ENCODE assay signal across 11 cellular contexts in the genomic region with DNA sequence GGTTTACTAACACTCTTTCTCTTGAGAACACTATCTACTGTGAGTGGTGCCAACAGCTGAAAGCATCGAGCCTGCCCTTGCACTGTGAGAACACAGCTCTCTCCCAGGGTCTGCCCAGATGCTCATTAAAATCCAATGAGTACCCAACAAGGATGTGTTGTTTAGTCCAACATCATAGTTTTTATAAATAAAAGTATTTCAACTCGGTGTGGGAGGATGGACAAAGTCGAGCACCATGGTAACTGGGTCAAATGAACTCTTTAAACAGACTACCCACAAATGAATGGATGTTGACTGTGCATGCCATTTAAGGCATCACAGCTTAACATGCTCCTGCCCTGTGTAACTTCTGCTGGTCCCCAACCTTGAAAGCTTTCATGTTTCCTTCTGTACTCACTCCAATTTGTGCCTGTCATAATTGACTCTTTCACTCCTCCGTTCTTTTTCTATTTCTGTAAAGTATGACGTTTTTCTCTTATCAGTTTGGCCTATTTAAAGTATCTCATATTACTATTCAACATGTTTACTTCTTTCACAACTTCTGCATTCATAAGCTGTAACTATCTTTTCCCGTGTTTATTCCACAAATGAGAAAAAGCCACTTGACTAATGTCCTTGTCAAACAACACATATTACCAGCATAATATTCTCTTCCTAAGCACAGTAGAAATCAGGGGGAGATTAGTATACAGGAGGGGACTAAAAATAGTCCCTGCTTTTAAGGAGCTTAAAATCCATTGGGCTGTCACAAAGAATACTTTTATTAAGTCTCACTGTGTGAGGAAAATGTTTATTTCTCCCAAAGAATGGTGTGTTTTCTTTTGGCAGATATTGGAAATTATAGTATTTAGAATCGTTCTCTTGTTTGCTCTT.
DNase-seq lines count a peak whose midpoint lies in the region; FAIRE-seq and TF ChIP-seq lines count a peak whose summit lies in the region.
"Had no signal": no experiment of that assay in that cellular context is flagged by ENCODE, and none has a peak within 500 bp of the region (broad histone marks: within the 10 kb centered on the region; RNA-seq: fewer than 3 reads in every experiment).

No MANE protein-coding gene starts in this region.

- H3K4me1 ChIP-seq in HUES6 (ENCODE audit: control insufficient read depth, insufficient read depth, low read length), result peaks cover 17% of the 10 kb centered on the region
- H3K4me1 ChIP-seq in astrocyte (ENCODE audit: insufficient read depth, low read length), result peaks cover 18% of the 10 kb centered on the region
- H3K4me1 ChIP-seq in hepatocyte (ENCODE audit: insufficient read depth), result peaks cover 12% of the 10 kb centered on the region

- peak; percentile 61 for DNase-seq in astrocyte (ENCODE audit: low read depth)
- DNase-seq in hepatocyte (ENCODE audit: low spot score), result peak; percentile 41
- DNase-seq in putamen (ENCODE audit: low spot score), result peak; percentile 51
- no peak for DNase-seq in HT-29 (ENCODE audit: low spot score)
- no peak for DNase-seq in MCF 10A (ENCODE audit: unreplicated experiment)
- no peak for DNase-seq in NCI-H524 treated with DMSO at 0.1 percent for 48 hours (lab: John Stamatoyannopoulos, UW)
- no peak for DNase-seq in osteocyte (ENCODE audit: extremely low spot score, unreplicated experiment)
- DNase-seq: NCI-H1105 treated with DMSO at 0.1 percent for 48 hours had no signal

- H3K4me2 ChIP-seq in astrocyte (ENCODE audit: low read length), result peak overlapping the region; percentile 60
- peak overlapping the region; percentile 26 for H3K4me2 ChIP-seq in hepatocyte

- no peaks in the 10 kb centered on the region for H3K9me3 ChIP-seq in HUES6 (ENCODE audit: control insufficient read depth, insufficient read depth, low read depth, low read length)
- no peaks in the 10 kb centered on the region for H3K9me3 ChIP-seq in astrocyte (ENCODE audit: insufficient read depth, low read depth, low read length)
- no peaks in the 10 kb centered on the region for H3K9me3 ChIP-seq in hepatocyte (ENCODE audit: low read depth)

- H3K4me3 ChIP-seq in HUES6 (ENCODE audit: low read depth, low read length), result no peak overlapping the region
- peak overlapping the region; percentile 7 for H3K4me3 ChIP-seq in astrocyte (ENCODE audit: insufficient read depth, low read depth, low read length)
- no peak overlapping the region for H3K4me3 ChIP-seq in hepatocyte

- no peaks in the 10 kb centered on the region for H3K9me2 ChIP-seq in hepatocyte (replicated peaks; ENCODE audit: insufficient read depth)

- H3K27me3 Mint-ChIP-seq in astrocyte (ENCODE audit: low read depth, unreplicated experiment), result no peaks in the 10 kb centered on the region
- H3K27me3 Mint-ChIP-seq in MCF 10A (ENCODE audit: insufficient read depth, unreplicated experiment), result no peaks in the 10 kb centered on the region
- no peaks in the 10 kb centered on the region for H3K27me3 Mint-ChIP-seq in osteocyte (ENCODE audit: unreplicated experiment)
- H3K27me3 Mint-ChIP-seq: stimulated activated naive CD8-positive, alpha-beta T cell treated with anti-CD3 and anti-CD28 coated beads, Interleukin-15, Interleukin-2, amounts not matched to agents 100 ng/mL and 50 ng/mL, for 24 hours had no signal

- TF ChIP-seq CTCF in astrocyte (IDR thresholded peaks at IDR 0.05; ENCODE audit: insufficient read depth, low read depth, low read length) (no peak), hepatocyte (IDR thresholded peaks at IDR 0.05; ENCODE audit: poor library complexity) (no peak), MCF 10A (IDR thresholded peaks at IDR 0.05; ENCODE audit: unreplicated experiment) (no peak), osteocyte (IDR thresholded peaks at IDR 0.05) (no peak)

- H3K4me3 Mint-ChIP-seq in astrocyte (ENCODE audit: unreplicated experiment), result no peak overlapping the region
- H3K4me3 Mint-ChIP-seq in MCF 10A (ENCODE audit: unreplicated experiment), result no peak overlapping the region
- H3K4me3 Mint-ChIP-seq in osteocyte (ENCODE audit: unreplicated experiment), result no peak overlapping the region
- H3K4me3 Mint-ChIP-seq: stimulated activated naive CD8-positive, alpha-beta T cell treated with anti-CD3 and anti-CD28 coated beads, Interleukin-15, Interleukin-2, amounts not matched to agents 100 ng/mL and 50 ng/mL, for 24 hours had no signal

- H3K4me1 Mint-ChIP-seq in astrocyte (ENCODE audit: low read depth, unreplicated experiment), result peaks cover 26% of the 10 kb centered on the region
- H3K4me1 Mint-ChIP-seq in MCF 10A (ENCODE audit: insufficient read depth, unreplicated experiment), result peaks cover 6% of the 10 kb centered on the region
- peaks cover 17% of the 10 kb centered on the region for H3K4me1 Mint-ChIP-seq in osteocyte (ENCODE audit: unreplicated experiment)

- H4K20me1 ChIP-seq in astrocyte (ENCODE audit: insufficient read depth, low read length) (no peaks in the 10 kb centered on the region), hepatocyte (ENCODE audit: insufficient read depth, poor library complexity, severe bottlenecking) (no peaks in the 10 kb centered on the region)

- H3K27ac ChIP-seq in HUES6 (ENCODE audit: low read depth, low read length) (0 out of 2 replicates have a peak overlapping the region, but pooled peaks have one; percentile 18), astrocyte (ENCODE audit: low read depth, low read length) (peak overlapping the region; percentile 67), hepatocyte (peak overlapping the region; percentile 36)

- H3K79me2 ChIP-seq in astrocyte (ENCODE audit: insufficient read depth, low read length) (no peaks in the 10 kb centered on the region), hepatocyte (no peaks in the 10 kb centered on the region)

- FAIRE-seq in astrocyte (lab: Jason Lieb, UNC), result no peak

- BruUV-seq in MCF 10A (replicated peaks; lab: Mats Ljungman, UMichigan), result no TSS peak

- H3K9me3 Mint-ChIP-seq in astrocyte (ENCODE audit: unreplicated experiment), result no peaks in the 10 kb centered on the region
- H3K9me3 Mint-ChIP-seq in MCF 10A (ENCODE audit: unreplicated experiment), result no peaks in the 10 kb centered on the region
- H3K9me3 Mint-ChIP-seq in osteocyte (ENCODE audit: unreplicated experiment), result peaks cover 9% of the 10 kb centered on the region
- H3K9me3 Mint-ChIP-seq: activated T-helper 2 cell treated with anti-CD3 and anti-CD28 coated beads, Interferon-gamma antibody, Interleukin-2, Interleukin-4, amounts not matched to agents 10 μg/mL and 5 μg/mL and 100 μg/mL, durations not matched to agents 14 hours and 24 hours and 36 hours; stimulated activated naive CD8-positive, alpha-beta T cell treated with anti-CD3 and anti-CD28 coated beads, Interleukin-15, Interleukin-2, amounts not matched to agents 100 ng/mL and 50 ng/mL, for 24 hours had no signal

- H3K9ac ChIP-seq in HUES6 (ENCODE audit: low read length), result no peak overlapping the region
- peak overlapping the region; percentile 38 for H3K9ac ChIP-seq in astrocyte (ENCODE audit: low read length)

- H3K27me3 ChIP-seq in HUES6 (ENCODE audit: control insufficient read depth, insufficient read depth, low read length), result no peaks in the 10 kb centered on the region
- no peaks in the 10 kb centered on the region for H3K27me3 ChIP-seq in astrocyte (ENCODE audit: insufficient read depth, low read length)
- H3K27me3 ChIP-seq in hepatocyte, result no peaks in the 10 kb centered on the region

- H3K27ac Mint-ChIP-seq in astrocyte (ENCODE audit: unreplicated experiment) (peak overlapping the region; percentile 98), MCF 10A (ENCODE audit: low read depth, unreplicated experiment) (no peak overlapping the region), osteocyte (ENCODE audit: unreplicated experiment) (no peak overlapping the region)
- H3K27ac Mint-ChIP-seq: activated T-helper 2 cell treated with anti-CD3 and anti-CD28 coated beads, Interferon-gamma antibody, Interleukin-2, Interleukin-4, amounts not matched to agents 10 μg/mL and 5 μg/mL and 100 μg/mL, durations not matched to agents 14 hours and 24 hours and 36 hours; stimulated activated naive CD8-positive, alpha-beta T cell treated with anti-CD3 and anti-CD28 coated beads, Interleukin-15, Interleukin-2, amounts not matched to agents 100 ng/mL and 50 ng/mL, for 24 hours had no signal

- POLR2A ChIA-PET in MCF 10A (lab: Yijun Ruan, JAX), result interaction anchor here (0.6 kb wide), 1 partner anchor 15 kb away, joined by 4 read pairs; no protein-coding TSS in a partner anchor

- intact Hi-C loops in MCF 10A (cut with micrococcal nuclease), result no loop called here

- H2AFZ ChIP-seq in astrocyte (ENCODE audit: low read depth, low read length) (peak overlapping the region; percentile 35), hepatocyte (no peak overlapping the region)

- H3K36me3 Mint-ChIP-seq in astrocyte (ENCODE audit: low read depth, unreplicated experiment), result no peaks in the 10 kb centered on the region
- H3K36me3 Mint-ChIP-seq in MCF 10A (ENCODE audit: insufficient read depth, unreplicated experiment), result no peaks in the 10 kb centered on the region
- no peaks in the 10 kb centered on the region for H3K36me3 Mint-ChIP-seq in osteocyte (ENCODE audit: unreplicated experiment)

- WGBS in hepatocyte (ENCODE audit: low lambda C conversion rate, missing lambda C conversion rate), result 38% methylated on average over 7 of the region's 7 CpGs

- no peaks in the 10 kb centered on the region for H3K36me3 ChIP-seq in HUES6 (ENCODE audit: control insufficient read depth, insufficient read depth, low read length)
- H3K36me3 ChIP-seq in astrocyte (ENCODE audit: insufficient read depth, low read length), result no peaks in the 10 kb centered on the region
- no peaks in the 10 kb centered on the region for H3K36me3 ChIP-seq in hepatocyte (replicated peaks; ENCODE audit: insufficient read depth, low read depth)

- CTCF ChIA-PET in MCF 10A (lab: Yijun Ruan, JAX), result interaction anchor here (0.6 to 1.6 kb wide), 3 partner anchors 12 to 1317 kb away, joined by 4 to 5 read pairs (median 5); no protein-coding TSS in a partner anchor

Comparison
In these comparisons a context has a peak if more than half of its experiments do, and no peak if none do; other contexts are left out.
1. DNase-seq: peak in astrocyte (single experiment), hepatocyte (single experiment) and putamen (single experiment); none in HT-29 (single experiment), MCF 10A (single experiment), NCI-H524 treated with DMSO at 0.1 percent for 48 hours (single experiment) and osteocyte (single experiment).
2. Peak in every context shown above with its lines, with median percentiles within 50 percentile points of each other: H3K27ac ChIP-seq.